Comparison of ENCODE assay signal across 8 cellular contexts in genomic region chr7:116249969-116250553, GRCh38. TPM values are rescaled to one million over a fixed set of nuclear protein-coding genes. Genes with fewer than 3 reads are reported as not detected.
DNase-seq lines count a peak whose midpoint lies in the region; ATAC-seq and TF ChIP-seq lines count a peak whose summit lies in the region.

No MANE protein-coding gene starts in this region.

- intact Hi-C loops in activated CD8-positive, alpha-beta T cell treated with anti-CD3 and anti-CD28 coated beads for 36 hours (cut with micrococcal nuclease): no loop called here

- no peaks in the 10 kb centered on the region for H3K27me3 ChIP-seq in kidney epithelial cell (ENCODE audit: control insufficient read depth, insufficient read depth, low read length)

- H3K27ac Mint-ChIP-seq in activated CD8-positive, alpha-beta T cell treated with anti-CD3 and anti-CD28 coated beads for 36 hours: no peak overlapping the region

- peaks cover 49% of the 10 kb centered on the region for H3K36me3 Mint-ChIP-seq in activated T-cell treated with anti-CD3 and anti-CD28 coated beads, Interleukin-2, amount 50 U/mL, for 4 hours (ENCODE audit: insufficient read depth)
- H3K36me3 Mint-ChIP-seq in activated CD8-positive, alpha-beta T cell treated with anti-CD3 and anti-CD28 coated beads for 36 hours (ENCODE audit: low read depth): peaks cover 49% of the 10 kb centered on the region

- H3K4me3 ChIP-seq in kidney epithelial cell (ENCODE audit: low read depth, low read length): no peak overlapping the region

- no peaks in the 10 kb centered on the region for H3K27me3 Mint-ChIP-seq in activated T-cell treated with anti-CD3 and anti-CD28 coated beads, Interleukin-2, amount 50 U/mL, for 4 hours (ENCODE audit: low read depth)
- H3K27me3 Mint-ChIP-seq in activated CD8-positive, alpha-beta T cell treated with anti-CD3 and anti-CD28 coated beads for 36 hours: no peaks in the 10 kb centered on the region

- no peak overlapping the region for H3K4me3 Mint-ChIP-seq in activated T-cell treated with anti-CD3 and anti-CD28 coated beads, Interleukin-2, amount 50 U/mL, for 4 hours
- H3K4me3 Mint-ChIP-seq in activated CD8-positive, alpha-beta T cell treated with anti-CD3 and anti-CD28 coated beads for 36 hours: no peak overlapping the region

- ATAC-seq in activated T-cell treated with anti-CD3 and anti-CD28 coated beads, Interleukin-2, amount 50 U/mL, for 4 hours: peak; percentile 46 to 60
- peak; percentile 88 for ATAC-seq in HG03354 (IDR thresholded peaks at IDR 0.05; ENCODE audit: poor library complexity, severe bottlenecking, unreplicated experiment)
- peak; percentile 75 for ATAC-seq in activated CD8-positive, alpha-beta T cell treated with anti-CD3 and anti-CD28 coated beads for 36 hours
- no peak for ATAC-seq in HG03039 (IDR thresholded peaks at IDR 0.05; ENCODE audit: unreplicated experiment)

- DNase-seq in activated T-cell treated with anti-CD3 and anti-CD28 coated beads, Interleukin-2, amount 50 U/mL, for 4 hours: no peak
- no peak for DNase-seq in activated T-cell treated with anti-CD3 and anti-CD28 coated beads, Interleukin-2, amount 50 U/mL, for 48 hours
- peak; percentile 26 for DNase-seq in activated CD8-positive, alpha-beta T cell treated with anti-CD3 and anti-CD28 coated beads for 36 hours
- no peak for DNase-seq in kidney epithelial cell (ENCODE audit: low read depth)
- no peak for DNase-seq in stimulated activated CD8-positive, alpha-beta memory T cell treated with anti-CD3 and anti-CD28 coated beads, Interleukin-4, amount 100 ng/mL, for 48 hours
- DNase-seq in GM13976 (ENCODE audit: low spot score): no peak

- peak; percentile 34 for TF ChIP-seq CTCF in activated CD8-positive, alpha-beta T cell treated with anti-CD3 and anti-CD28 coated beads for 36 hours (IDR thresholded peaks at IDR 0.05)
- TF ChIP-seq CTCF in kidney epithelial cell (IDR thresholded peaks at IDR 0.05; ENCODE audit: insufficient read depth, low read length, poor library complexity, severe bottlenecking): peak; percentile 45
- no peak for TF ChIP-seq CTCF in GM13976 (IDR thresholded peaks at IDR 0.05; ENCODE audit: borderline replicate concordance, control extremely low read depth, extremely low read depth, insufficient read depth, missing control alignments)

- POLR2A ChIA-PET in activated CD8-positive, alpha-beta T cell treated with anti-CD3 and anti-CD28 coated beads for 36 hours (lab: Charles Lee): no interaction called here

- H3K36me3 ChIP-seq in kidney epithelial cell (ENCODE audit: control insufficient read depth, insufficient read depth, low read length): no peaks in the 10 kb centered on the region

- CTCF ChIA-PET in activated CD8-positive, alpha-beta T cell treated with anti-CD3 and anti-CD28 coated beads for 36 hours (lab: Charles Lee): interaction anchor here (0.8 to 8.2 kb wide), 7 partner anchors 9 to 342 kb away, joined by 3 to 46 read pairs (median 5); no protein-coding TSS in a partner anchor

- H3K9me3 Mint-ChIP-seq in activated T-cell treated with anti-CD3 and anti-CD28 coated beads, Interleukin-2, amount 50 U/mL, for 4 hours: peaks cover 5% of the 10 kb centered on the region
- H3K9me3 Mint-ChIP-seq in activated CD8-positive, alpha-beta T cell treated with anti-CD3 and anti-CD28 coated beads for 36 hours: peaks cover 5% of the 10 kb centered on the region

- in situ Hi-C loops in GM13976 (cut with MboI; ENCODE audit: low sequenced_read_pairs, unreplicated experiment): loop anchor here (25.0 kb wide), 1 partner anchor 113 kb away; no protein-coding TSS in a partner anchor

- H3K4me1 Mint-ChIP-seq in activated T-cell treated with anti-CD3 and anti-CD28 coated beads, Interleukin-2, amount 50 U/mL, for 4 hours (ENCODE audit: low read depth): peaks cover 30% of the 10 kb centered on the region
- H3K4me1 Mint-ChIP-seq in activated CD8-positive, alpha-beta T cell treated with anti-CD3 and anti-CD28 coated beads for 36 hours (ENCODE audit: low read depth): peaks cover 26% of the 10 kb centered on the region

RNA-seq across cellular contexts. Expression of gene TES, which starts 39.7 kb away (rescaled TPM):
- total RNA-seq in activated T-cell treated with anti-CD3 and anti-CD28 coated beads, Interleukin-2, amount 50 U/mL, for 4 hours: 10 to 100 TPM; 38.0 to 57.1 (median 53.4) TPM
- total RNA-seq in activated CD8-positive, alpha-beta T cell treated with anti-CD3 and anti-CD28 coated beads for 36 hours: 10 to 100 TPM; 63.9 to 65.7 TPM
- 269 and 282 TPM in 2 replicates for total RNA-seq in kidney epithelial cell
